In genomic region chr6:21341910-21342309, GRCh38 we compare ENCODE assay signal across 27 cellular contexts.
"Had no signal": no experiment of that assay in that cellular context is flagged by ENCODE, and none has a peak within 500 bp of the region (broad histone marks: within the 10 kb centered on the region; RNA-seq: fewer than 3 reads in every experiment).

No MANE protein-coding gene starts in this region.

- H3K9me3 ChIP-seq: adrenal gland, esophagus muscularis mucosa, psoas muscle, transverse colon, uterus had no signal

- H3K27ac ChIP-seq: adrenal gland, esophagus muscularis mucosa, foreskin keratinocyte, heart left ventricle, parathyroid adenoma, psoas muscle, transverse colon, uterus had no signal

- H3K9ac ChIP-seq: parathyroid adenoma had no signal

- ATAC-seq: foreskin keratinocyte; naive thymus-derived CD8-positive, alpha-beta T cell; psoas muscle; T-helper 17 cell had no signal

- H3K36me3 ChIP-seq: adrenal gland, esophagus muscularis mucosa, heart left ventricle, transverse colon, uterus had no signal

- H3K4me1 ChIP-seq: adrenal gland, esophagus muscularis mucosa, foreskin keratinocyte, heart left ventricle, parathyroid adenoma, psoas muscle, transverse colon, uterus had no signal

- DNase-seq: activated CD4-positive, alpha-beta memory T cell treated with anti-CD3 and anti-CD28 coated beads for 36 hours; activated CD4-positive, alpha-beta T cell treated with anti-CD3 and anti-CD28 coated beads, Interleukin-2, amount 10 ng/mL, durations not matched to agents 24 days and 14 days; activated CD4-positive, CD25-positive, alpha-beta regulatory T cell treated with anti-CD3 and anti-CD28 coated beads, Interleukin-2, amount 50 U/mL, for 72 hours; activated CD8-positive, alpha-beta memory T cell treated with anti-CD3 and anti-CD28 coated beads, Interleukin-2, amount 50 U/mL, for 4 hours; activated effector memory CD4-positive, alpha-beta T cell treated with anti-CD3 and anti-CD28 coated beads, Interleukin-2, amount 50 U/mL, for 16 hours; activated naive CD4-positive, alpha-beta T cell treated with anti-CD3 and anti-CD28 coated beads for 36 hours; activated naive CD8-positive, alpha-beta T cell treated with anti-CD3 and anti-CD28 coated beads for 36 hours; activated T-cell treated with anti-CD3 and anti-CD28 coated beads, Interleukin-2, amount 50 U/mL, for 1 hour; adrenal gland; aorta; caudate nucleus; foreskin keratinocyte; heart left ventricle; hypothalamus; immature natural killer cell; kidney; naive thymus-derived CD8-positive, alpha-beta T cell; nucleus accumbens; psoas muscle; stimulated activated CD4-positive, alpha-beta T cell treated with anti-CD3 and anti-CD28 coated beads, Interleukin-2, amount 100 ng/mL, for 48 hours; stimulated activated naive CD4-positive, alpha-beta T cell treated with Interleukin-2 at 50 U/mL for 16 hours; T-helper 17 cell; T1000; transverse colon; uterus had no signal

- H3K4me3 ChIP-seq: adrenal gland, esophagus muscularis mucosa, heart left ventricle, psoas muscle, transverse colon, uterus had no signal

- H2AFZ ChIP-seq: parathyroid adenoma had no signal

- H3K27me3 ChIP-seq: adrenal gland, esophagus muscularis mucosa, foreskin keratinocyte, heart left ventricle, transverse colon, uterus had no signal
